ENCODE assay signal across 8 cellular contexts in the genomic region with DNA sequence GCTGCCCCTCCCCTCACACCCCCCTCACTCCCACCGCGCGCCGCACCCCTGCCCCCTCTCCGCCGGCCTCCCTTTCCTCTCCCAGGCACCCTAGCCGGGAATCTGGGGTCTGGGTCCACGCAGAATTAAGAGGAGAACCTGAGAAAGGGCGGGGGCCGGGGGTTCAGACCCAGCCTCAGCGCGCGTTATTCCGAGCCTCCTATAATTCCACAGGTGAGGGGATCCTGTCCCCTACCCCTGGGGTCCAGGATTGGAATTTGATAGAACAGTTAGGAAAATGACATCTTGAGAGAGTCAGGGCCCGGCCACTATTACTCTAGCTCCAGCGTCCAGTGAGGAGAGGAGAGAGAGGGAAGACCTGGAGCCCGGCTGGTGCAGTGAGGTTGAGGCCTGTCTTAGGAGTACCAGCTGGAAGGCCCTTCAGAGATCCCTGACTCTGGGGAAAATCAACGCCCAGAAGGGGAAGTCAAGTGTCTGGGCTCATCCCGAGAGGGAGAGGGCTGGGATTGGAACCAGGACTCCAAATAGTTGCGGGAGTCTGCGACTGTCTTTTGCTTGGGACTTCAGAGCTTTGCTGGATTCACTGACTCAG. TPM values are rescaled to one million over a fixed set of nuclear protein-coding genes. Genes with fewer than 3 reads are reported as not detected.
A peak's percentile ranks its signal among the peaks of the same experiment; 100 is the strongest.
DNase-seq lines count a peak whose midpoint lies in the region; ATAC-seq, FAIRE-seq and TF ChIP-seq lines count a peak whose summit lies in the region.

No MANE protein-coding gene starts in this region.

- no peaks in the 10 kb centered on the region for H4K20me1 ChIP-seq in endothelial cell of umbilical vein (replicated peaks; ENCODE audit: control insufficient read depth, extremely low read depth, insufficient read depth, low read length)

- no peak overlapping the region for H3K14ac ChIP-seq in neuronal stem cell (ENCODE audit: low read length)

- peak overlapping the region; percentile 77 for H2BK5ac ChIP-seq in neuronal stem cell (ENCODE audit: low read length)

- no peak overlapping the region for H2BK120ac ChIP-seq in neuronal stem cell (ENCODE audit: low read depth, low read length)

- H3K4me3 ChIP-seq in endothelial cell of umbilical vein (replicated peaks in 1 of 3; ENCODE audit: insufficient read depth in 1 of 3, low read depth in 1 of 3, low read length in 3 of 3) (peak overlapping the region in 1 of 3 experiments; percentile 71), neuronal stem cell (ENCODE audit: low read length in 2 of 2) (peak overlapping the region; percentile 63 to 75)

- FAIRE-seq in endothelial cell of umbilical vein (lab: Jason Lieb, UNC) = peak; percentile 56
- FAIRE-seq in urothelium cell line (lab: Jason Lieb, UNC) = no peak

- no peak overlapping the region for H2AK5ac ChIP-seq in neuronal stem cell (ENCODE audit: low read depth, low read length)

- in situ Hi-C loops in G401 (cut with HindIII; ENCODE audit: low sequenced_read_pairs) = no loop called here

- CTCF ChIA-PET in RWPE1 (lab: Yijun Ruan, JAX) (interaction anchor here (0.6 to 3.8 kb wide), 5 partner anchors 109 to 1685 kb away, joined by 3 to 21 read pairs (median 3); a partner anchor contains a TSS), endothelial cell of umbilical vein (lab: Charles Lee) (interaction anchor here (0.6 to 4.9 kb wide), 10 partner anchors 25 to 207 kb away, joined by 3 to 84 read pairs (median 9); a partner anchor contains a TSS)

- no peak overlapping the region for H2BK12ac ChIP-seq in neuronal stem cell (ENCODE audit: low read length)

- BruUV-seq in endothelial cell of umbilical vein (replicated peaks; lab: Mats Ljungman, UMichigan) = no TSS peak

- ATAC-seq in GM19395 (IDR thresholded peaks at IDR 0.05; ENCODE audit: unreplicated experiment) = no peak
- ATAC-seq in GM18907 (IDR thresholded peaks at IDR 0.05; ENCODE audit: unreplicated experiment) = no peak

- H3K23ac ChIP-seq in neuronal stem cell (ENCODE audit: low read depth, low read length, poor library complexity) = no peak overlapping the region

- peak overlapping the region; percentile 76 for H2BK15ac ChIP-seq in neuronal stem cell (ENCODE audit: low read length)

- TF ChIP-seq CTCF in RWPE1 (conservative IDR thresholded peaks at IDR 0.05; ENCODE audit: low read depth) (no peak), endothelial cell of umbilical vein (IDR thresholded peaks at IDR 0.05; ENCODE audit: extremely low read depth in 1 of 2, insufficient read depth in 1 of 2, low read depth in 1 of 2, low read length in 2 of 2) (no peak)

- H2AFZ ChIP-seq in endothelial cell of umbilical vein (ENCODE audit: low read depth, low read length) (peak overlapping the region; percentile 91), neuronal stem cell (ENCODE audit: low read length) (peak overlapping the region; percentile 100)

- H3K27me3 ChIP-seq in endothelial cell of umbilical vein (ENCODE audit: control insufficient read depth in 2 of 2, insufficient read depth in 2 of 2, low read length in 2 of 2) (peaks cover 9 to 16% of the 10 kb centered on the region in 2 experiments), neuronal stem cell (ENCODE audit: control insufficient read depth in 3 of 3, insufficient read depth in 3 of 3, low read depth in 1 of 3, low read length in 3 of 3) (peaks cover 0 to 64% (median 20%) of the 10 kb centered on the region in 3 experiments)

- H4K8ac ChIP-seq in neuronal stem cell (ENCODE audit: low read depth, low read length) = no peak overlapping the region

- H3K4ac ChIP-seq in neuronal stem cell (ENCODE audit: low read length) = no peak overlapping the region

- H3K18ac ChIP-seq in neuronal stem cell (ENCODE audit: low read length) = peak overlapping the region; percentile 97

- H4K91ac ChIP-seq in neuronal stem cell (ENCODE audit: low read depth, low read length, poor library complexity) = no peak overlapping the region

- H3K9me1 ChIP-seq in endothelial cell of umbilical vein (replicated peaks; ENCODE audit: control insufficient read depth, extremely low read depth, insufficient read depth, low read length) = no peaks in the 10 kb centered on the region

- intact Hi-C loops in endothelial cell of umbilical vein (cut with micrococcal nuclease) = loop anchor here (1.0 to 5.0 kb wide), 4 partner anchors 118 to 225 kb away; a partner anchor contains a TSS

- no peaks in the 10 kb centered on the region for H3K9me3 ChIP-seq in endothelial cell of umbilical vein (replicated peaks; ENCODE audit: control insufficient read depth, insufficient read depth, low read length)
- peaks cover 2% of the 10 kb centered on the region in 2 donors for H3K9me3 ChIP-seq in neuronal stem cell (replicated peaks in 1 of 2; ENCODE audit: control insufficient read depth in 2 of 2, insufficient read depth in 1 of 2, low read depth in 1 of 2, low read length in 2 of 2)

- H3K27ac ChIP-seq in RWPE1 = peak overlapping the region; percentile 90
- H3K27ac ChIP-seq in endothelial cell of umbilical vein (ENCODE audit: insufficient read depth, low read depth, low read length) = no peak overlapping the region
- no peak overlapping the region for H3K27ac ChIP-seq in neuronal stem cell (replicated peaks; ENCODE audit: low read length)

- no peak for TF ChIP-seq POLR2A in endothelial cell of umbilical vein (IDR thresholded peaks at IDR 0.05; ENCODE audit: low read depth, low read length)

- H3K79me1 ChIP-seq in neuronal stem cell (ENCODE audit: low read depth, low read length) = no peaks in the 10 kb centered on the region

- peak; percentile 21 for DNase-seq in G401 (ENCODE audit: low spot score)
- no peak for DNase-seq in RWPE1 (ENCODE audit: low spot score)
- DNase-seq in endothelial cell of umbilical vein (ENCODE audit: low read depth, low spot score) = no peak
- DNase-seq in neuronal stem cell (ENCODE audit: low spot score) = no peak
- no peak for DNase-seq in central memory CD4-positive, alpha-beta T cell
- no peak for DNase-seq in urothelium cell line (ENCODE audit: low spot score)

- H3K36me3 ChIP-seq in endothelial cell of umbilical vein (ENCODE audit: control insufficient read depth in 2 of 2, extremely low read depth in 1 of 2, insufficient read depth in 2 of 2, low read length in 2 of 2) = no peaks in the 10 kb centered on the region
- no peaks in the 10 kb centered on the region for H3K36me3 ChIP-seq in neuronal stem cell (replicated peaks in 1 of 2; ENCODE audit: control insufficient read depth in 2 of 2, insufficient read depth in 2 of 2, low read length in 2 of 2)

- H3K9ac ChIP-seq in endothelial cell of umbilical vein (replicated peaks; ENCODE audit: extremely low read depth, insufficient read depth, low read length) = no peak overlapping the region
- H3K9ac ChIP-seq in neuronal stem cell (ENCODE audit: low read depth, low read length, poor library complexity) = peak overlapping the region; percentile 56

- dilution Hi-C loops in endothelial cell of umbilical vein (cut with MboI; ENCODE audit: extremely low pct_ligation_motif_present, low sequenced_read_pairs) = no loop called here

- no CpG with 5 or more reads among the region's 21 CpGs for WGBS in neuronal stem cell (ENCODE audit: extremely low coverage in 2 of 2, insufficient read length in 2 of 2, insufficient replicate concordance in 1 of 2), 2 donors

- H3K4me2 ChIP-seq in endothelial cell of umbilical vein (ENCODE audit: insufficient read depth, low read length) (no peak overlapping the region), neuronal stem cell (ENCODE audit: insufficient read depth, low read length, poor library complexity, severe bottlenecking) (peak overlapping the region; percentile 90)

- POLR2A ChIA-PET in RWPE1 (lab: Yijun Ruan, JAX; ENCODE audit: low non-redundant PET) (interaction anchor here (0.6 kb wide), 2 partner anchors 23 to 290 kb away, joined by 3 to 4 read pairs; no protein-coding TSS in a partner anchor), endothelial cell of umbilical vein (lab: Charles Lee) (no interaction called here)

- no peaks in the 10 kb centered on the region for H3K79me2 ChIP-seq in endothelial cell of umbilical vein (ENCODE audit: control insufficient read depth, insufficient read depth, low read length)

- peaks cover 9% of the 10 kb centered on the region for H3K4me1 ChIP-seq in endothelial cell of umbilical vein (ENCODE audit: control insufficient read depth, extremely low read depth, insufficient read depth, low read length)
- peaks cover 2 to 6% of the 10 kb centered on the region in 2 donors for H3K4me1 ChIP-seq in neuronal stem cell (ENCODE audit: control insufficient read depth in 2 of 2, insufficient read depth in 1 of 2, low read depth in 1 of 2, low read length in 2 of 2)

RNA-seq across cellular contexts. Expression of a gene that starts 17.3 kb away (rescaled TPM):
- 1.7 and 2.0 TPM in 2 replicates for total RNA-seq in G401 (2014; rRNA removed; shearing (Covaris generic))
- not detected in 2 replicates for total RNA-seq in endothelial cell of umbilical vein
- polyA plus RNA-seq in endothelial cell of umbilical vein = 0.04 and 0.06 TPM in 2 replicates
- 0.04 TPM in 1 of 2 replicates, not detected in the other for polyA plus RNA-seq in endothelial cell of umbilical vein (2011; cell fraction: cytosol; rRNA removed)
- polyA plus RNA-seq in endothelial cell of umbilical vein (2011; cell fraction: nucleus; rRNA removed) = 0.17 and 0.24 TPM in 2 replicates
- polyA plus RNA-seq in endothelial cell of umbilical vein (2012) = 0.15 and 0.35 TPM in 2 replicates
- 0.36 TPM in 1 of 2 replicates, not detected in the other for polyA minus RNA-seq in endothelial cell of umbilical vein
- 2.7 TPM for polyA minus RNA-seq in endothelial cell of umbilical vein (2011; cell fraction: cytosol; rRNA and poly(A)+ RNA removed)
- not detected in 2 replicates for polyA minus RNA-seq in endothelial cell of umbilical vein (2011; cell fraction: nucleus; rRNA and poly(A)+ RNA removed)
- 5.9 TPM for polyA plus RNA-seq in neuronal stem cell (2013, experiment 1 of 2)
- 5.9 TPM for polyA plus RNA-seq in neuronal stem cell (2013, experiment 2 of 2)

RNA-seq across cellular contexts. Expression of a gene that starts 24.7 kb away (rescaled TPM):
- total RNA-seq in G401 (2014; rRNA removed; shearing (Covaris generic)) = 28.0 and 61.8 TPM in 2 replicates
- total RNA-seq in endothelial cell of umbilical vein = 42.4 and 51.1 TPM in 2 replicates
- 74.1 and 74.5 TPM in 2 replicates for polyA plus RNA-seq in endothelial cell of umbilical vein
- polyA plus RNA-seq in endothelial cell of umbilical vein (2011; cell fraction: cytosol; rRNA removed) = 70.9 and 81.7 TPM in 2 replicates
- 26.5 and 26.8 TPM in 2 replicates for polyA plus RNA-seq in endothelial cell of umbilical vein (2011; cell fraction: nucleus; rRNA removed)
- polyA plus RNA-seq in endothelial cell of umbilical vein (2012) = 71.2 and 91.6 TPM in 2 replicates
- 19.7 and 20.0 TPM in 2 replicates for polyA minus RNA-seq in endothelial cell of umbilical vein
- 23.8 TPM for polyA minus RNA-seq in endothelial cell of umbilical vein (2011; cell fraction: cytosol; rRNA and poly(A)+ RNA removed)
- polyA minus RNA-seq in endothelial cell of umbilical vein (2011; cell fraction: nucleus; rRNA and poly(A)+ RNA removed) = 10.8 TPM in 2 replicates
- polyA plus RNA-seq in neuronal stem cell (2013, experiment 1 of 2) = 78.7 TPM
- 72.6 TPM for polyA plus RNA-seq in neuronal stem cell (2013, experiment 2 of 2)

RNA-seq across cellular contexts. Expression of a gene that starts 55.2 kb away (rescaled TPM):
- 41.1 and 44.7 TPM in 2 replicates for total RNA-seq in G401 (2014; rRNA removed; shearing (Covaris generic))
- total RNA-seq in endothelial cell of umbilical vein = 29.1 and 32.9 TPM in 2 replicates
- polyA plus RNA-seq in endothelial cell of umbilical vein = 20.6 and 22.8 TPM in 2 replicates
- 12.2 and 14.5 TPM in 2 replicates for polyA plus RNA-seq in endothelial cell of umbilical vein (2011; cell fraction: cytosol; rRNA removed)
- polyA plus RNA-seq in endothelial cell of umbilical vein (2011; cell fraction: nucleus; rRNA removed) = 20.0 and 24.1 TPM in 2 replicates
- 19.6 and 32.9 TPM in 2 replicates for polyA plus RNA-seq in endothelial cell of umbilical vein (2012)
- 27.5 and 44.6 TPM in 2 replicates for polyA minus RNA-seq in endothelial cell of umbilical vein
- 13.6 TPM for polyA minus RNA-seq in endothelial cell of umbilical vein (2011; cell fraction: cytosol; rRNA and poly(A)+ RNA removed)
- 10.1 and 16.2 TPM in 2 replicates for polyA minus RNA-seq in endothelial cell of umbilical vein (2011; cell fraction: nucleus; rRNA and poly(A)+ RNA removed)
- polyA plus RNA-seq in neuronal stem cell (2013, experiment 1 of 2) = 69.2 TPM
- polyA plus RNA-seq in neuronal stem cell (2013, experiment 2 of 2) = 69.0 TPM
